Comparison of ENCODE assay signal across 13 cellular contexts in the genomic region with DNA sequence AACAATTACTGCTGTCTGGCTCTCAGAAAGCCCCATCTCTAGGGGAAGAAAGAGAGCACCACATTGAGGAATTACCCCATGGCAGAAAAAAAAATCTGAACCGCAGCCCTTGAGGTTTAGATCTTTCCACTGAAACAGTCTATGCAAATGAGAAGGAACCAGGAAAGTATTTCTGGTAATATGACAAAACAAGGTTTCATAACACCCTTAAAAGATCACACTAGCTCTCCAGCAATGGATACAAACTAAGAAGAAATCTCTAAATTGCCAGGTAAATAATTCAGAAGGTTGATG.
DNase-seq lines count a peak whose midpoint lies in the region; ATAC-seq lines count a peak whose summit lies in the region.
"Had no signal": no experiment of that assay in that cellular context is flagged by ENCODE, and none has a peak within 500 bp of the region (broad histone marks: within the 10 kb centered on the region; RNA-seq: fewer than 3 reads in every experiment).

No MANE protein-coding gene starts in this region.

- H3K4me1 Mint-ChIP-seq in stimulated activated effector memory CD8-positive, alpha-beta T cell treated with anti-CD3 and anti-CD28 coated beads, Interleukin-12 subunit alpha, Interleukin-12 subunit beta, amount 100 ng/mL, for 72 hours, result no peaks in the 10 kb centered on the region

- H3K9me3 Mint-ChIP-seq in stimulated activated effector memory CD8-positive, alpha-beta T cell treated with anti-CD3 and anti-CD28 coated beads, Interleukin-12 subunit alpha, Interleukin-12 subunit beta, amount 100 ng/mL, for 72 hours, result peaks cover 29% of the 10 kb centered on the region

- H3K4me3 Mint-ChIP-seq in stimulated activated effector memory CD8-positive, alpha-beta T cell treated with anti-CD3 and anti-CD28 coated beads, Interleukin-12 subunit alpha, Interleukin-12 subunit beta, amount 100 ng/mL, for 72 hours, result no peak overlapping the region

- no peaks in the 10 kb centered on the region for H3K36me3 Mint-ChIP-seq in stimulated activated effector memory CD8-positive, alpha-beta T cell treated with anti-CD3 and anti-CD28 coated beads, Interleukin-12 subunit alpha, Interleukin-12 subunit beta, amount 100 ng/mL, for 72 hours

- intact Hi-C loops in sciatic nerve (cut with DNase I), result no loop called here
- intact Hi-C loops in head of caudate nucleus (cut with DNase I), result no loop called here

- ATAC-seq in GM18511 (IDR thresholded peaks at IDR 0.05; ENCODE audit: unreplicated experiment), result peak; percentile 75
- ATAC-seq in GM21381 (IDR thresholded peaks at IDR 0.05; ENCODE audit: unreplicated experiment), result peak; percentile 53
- ATAC-seq in HG02870 (IDR thresholded peaks at IDR 0.05; ENCODE audit: unreplicated experiment), result peak; percentile 69
- ATAC-seq in HG03442 (IDR thresholded peaks at IDR 0.05; ENCODE audit: unreplicated experiment), result peak; percentile 70
- ATAC-seq in sciatic nerve, result no peak
- ATAC-seq in stimulated activated effector memory CD8-positive, alpha-beta T cell treated with anti-CD3 and anti-CD28 coated beads, Interleukin-12 subunit alpha, Interleukin-12 subunit beta, amount 100 ng/mL, for 72 hours, result no peak
- ATAC-seq: psoas muscle had no signal

- DNase-seq in sciatic nerve (ENCODE audit: low spot score) (no peak), head of caudate nucleus (no peak)
- no peak for DNase-seq in stimulated activated effector memory CD8-positive, alpha-beta T cell treated with anti-CD3 and anti-CD28 coated beads, Interleukin-12 subunit alpha, Interleukin-12 subunit beta, amount 100 ng/mL, for 72 hours (ENCODE audit: low spot score in 2 of 2)
- DNase-seq in activated CD4-positive, CD25-positive, alpha-beta regulatory T cell (lab: John Stamatoyannopoulos, UW), result no peak
- DNase-seq: activated naive CD4-positive, alpha-beta T cell treated with anti-CD3 and anti-CD28 coated beads, Interleukin-2, amount 50 U/mL, for 16 hours; Calu3; GM23248; psoas muscle; stimulated activated CD4-positive, alpha-beta T cell treated with anti-CD3 and anti-CD28 coated beads, Interleukin-2, amount 100 ng/mL, for 24 hours had no signal

- no peak overlapping the region for H3K27ac Mint-ChIP-seq in stimulated activated effector memory CD8-positive, alpha-beta T cell treated with anti-CD3 and anti-CD28 coated beads, Interleukin-12 subunit alpha, Interleukin-12 subunit beta, amount 100 ng/mL, for 72 hours

Comparison
In these comparisons a context has a peak if more than half of its experiments do, and no peak if none do; other contexts are left out.
1. ATAC-seq: peak in GM18511 (single experiment), GM21381 (single experiment), HG02870 (single experiment) and HG03442 (single experiment); none in sciatic nerve (single experiment) and stimulated activated effector memory CD8-positive, alpha-beta T cell treated with anti-CD3 and anti-CD28 coated beads, Interleukin-12 subunit alpha, Interleukin-12 subunit beta, amount 100 ng/mL, for 72 hours (single experiment).